ENCODE assay signal across 26 cellular contexts in genomic region chr3:14240366-14240765, GRCh38.
"Had no signal": no experiment of that assay in that cellular context is flagged by ENCODE, and none has a peak within 500 bp of the region (broad histone marks: within the 10 kb centered on the region; RNA-seq: fewer than 3 reads in every experiment).

No MANE protein-coding gene starts in this region.

- DNase-seq: naive thymus-derived CD4-positive, alpha-beta T cell; natural killer cell; occipital lobe; posterior cingulate gyrus; psoas muscle; right cardiac atrium; small intestine; stimulated activated CD4-positive, alpha-beta T cell treated with anti-CD3 and anti-CD28 coated beads, Interleukin-15, amount 100 ng/mL, for 24 hours; stimulated activated CD4-positive, alpha-beta T cell treated with anti-CD3 and anti-CD28 coated beads, Interleukin-2, amount 100 ng/mL, for 24 hours; stimulated activated CD4-positive, alpha-beta T cell treated with anti-CD3 and anti-CD28 coated beads, Interleukin-2, amount 100 ng/mL, for 48 hours; stimulated activated CD4-positive, alpha-beta T cell treated with anti-CD3 and anti-CD28 coated beads, Interleukin-4, amount 100 ng/mL, for 24 hours; stimulated activated naive B cell treated with anti-CD40 and anti-IgM and Interleukin-4, amounts not matched to agents 10 μg/mL and 1 μg/mL and 100 μg/mL, for 72 hours; stimulated activated naive CD4-positive, alpha-beta T cell treated with Interleukin-2 at 50 U/mL for 16 hours; stomach; thyroid gland; trophoblast cell; upper lobe of left lung had no signal

- H3K27ac ChIP-seq: neural progenitor cell, ovary, parathyroid adenoma, psoas muscle, stomach, thoracic aorta, tibial nerve, upper lobe of left lung, vagina had no signal

- H2AFZ ChIP-seq: neural progenitor cell, parathyroid adenoma had no signal

- FAIRE-seq: urothelium cell line had no signal

- H3K4me2 ChIP-seq: neural progenitor cell had no signal

- H3K27me3 ChIP-seq: neural progenitor cell, ovary, stomach, thyroid gland, tibial nerve, upper lobe of left lung, vagina had no signal

- H3K79me2 ChIP-seq: parathyroid adenoma had no signal

- H3K9ac ChIP-seq: neural progenitor cell, parathyroid adenoma had no signal

- H3K9me3 ChIP-seq: ovary, psoas muscle, stomach, thoracic aorta, thyroid gland, tibial nerve, upper lobe of left lung, vagina had no signal

- H3K4me3 ChIP-seq: neural progenitor cell, ovary, psoas muscle, stomach, thoracic aorta, thyroid gland, tibial nerve, upper lobe of left lung, vagina had no signal

- ATAC-seq: naive thymus-derived CD4-positive, alpha-beta T cell; natural killer cell; psoas muscle; right cardiac atrium; sciatic nerve; stimulated activated effector memory CD8-positive, alpha-beta T cell treated with anti-CD3 and anti-CD28 coated beads, Interleukin-12 subunit alpha, Interleukin-12 subunit beta, amount 100 ng/mL, for 72 hours; stimulated activated naive B cell treated with anti-CD40 and anti-IgM and Interleukin-4, amounts not matched to agents 10 μg/mL and 1 μg/mL and 100 μg/mL, for 72 hours had no signal

- H3K36me3 ChIP-seq: neural progenitor cell, ovary, stomach, thoracic aorta, thyroid gland, tibial nerve, upper lobe of left lung, vagina had no signal

- H3K4me1 ChIP-seq: parathyroid adenoma, psoas muscle, stomach, vagina had no signal
